Comparison of ENCODE assay signal across 19 cellular contexts in the genomic region with DNA sequence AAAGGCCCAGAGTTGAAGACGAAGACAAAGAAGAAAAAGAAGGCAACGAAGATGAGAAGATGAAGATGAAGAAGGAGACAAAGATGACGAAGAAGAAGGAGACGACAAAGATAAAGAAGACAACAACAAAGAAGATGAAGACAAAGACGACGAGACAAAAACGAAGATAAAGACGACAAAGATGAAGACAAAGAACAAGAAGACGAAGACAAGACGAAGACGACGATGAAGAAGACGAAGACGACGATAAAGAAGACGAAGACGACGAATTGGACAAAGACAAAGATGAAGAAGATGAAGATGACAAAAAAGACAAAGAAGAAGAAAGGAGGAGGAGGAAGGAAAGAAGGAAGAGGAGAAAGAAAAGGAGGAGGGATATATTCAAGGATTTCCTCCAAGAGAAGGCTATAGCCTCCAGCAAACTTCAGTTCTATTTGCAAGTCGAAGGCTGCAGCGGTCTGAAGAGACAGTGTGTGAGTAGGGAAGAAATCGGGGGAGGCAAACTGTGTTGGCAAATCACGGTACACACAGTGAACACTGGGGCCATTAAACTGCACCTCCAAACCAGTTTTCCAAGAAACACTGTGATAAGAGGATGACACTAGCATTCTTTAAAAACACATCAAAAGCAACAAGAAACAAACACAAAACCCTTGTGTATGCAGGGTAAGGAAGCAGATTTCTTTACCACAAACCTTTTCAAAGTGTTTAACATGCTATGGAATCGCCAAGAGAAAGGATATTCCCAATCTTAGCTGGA. TPM values are rescaled to one million over a fixed set of nuclear protein-coding genes. Genes with fewer than 3 reads are reported as not detected.
DNase-seq lines count a peak whose midpoint lies in the region; ATAC-seq, FAIRE-seq and TF ChIP-seq lines count a peak whose summit lies in the region.
"Had no signal": no experiment of that assay in that cellular context is flagged by ENCODE, and none has a peak within 500 bp of the region (broad histone marks: within the 10 kb centered on the region; RNA-seq: fewer than 3 reads in every experiment).

No MANE protein-coding gene starts in this region.

- DNase-seq in activated naive CD4-positive, alpha-beta T cell treated with Interleukin-2 at 50 U/mL for 16 hours, result no peak
- DNase-seq in T-helper 17 cell (no peak), endothelial cell (ENCODE audit: low spot score) (no peak), omental fat pad (ENCODE audit: low spot score) (no peak), RCC 7860 (ENCODE audit: low spot score) (no peak)
- DNase-seq: CD8-positive, alpha-beta T cell; DMS53; EL; GM23248; NCI-H1105; NCI-H2081; NCI-H748 treated with DMSO at 0.1 percent for 48 hours; SHP77 had no signal

- no peaks in the 10 kb centered on the region for H3K27me3 Mint-ChIP-seq in activated naive CD4-positive, alpha-beta T cell treated with anti-CD3 and anti-CD28 coated beads, Interleukin-2, amount 50 U/mL, for 24 hours
- H3K27me3 Mint-ChIP-seq in T-helper 17 cell (no peaks in the 10 kb centered on the region), endothelial cell (ENCODE audit: unreplicated experiment) (peaks cover 10% of the 10 kb centered on the region)
- no peaks in the 10 kb centered on the region for H3K27me3 Mint-ChIP-seq in stimulated activated memory B cell treated with anti-CD40 and anti-IgM and Interleukin-4, amounts not matched to agents 10 μg/mL and 1 μg/mL and 100 μg/mL, for 72 hours

- no peak overlapping the region for H3K4me3 Mint-ChIP-seq in activated naive CD4-positive, alpha-beta T cell treated with anti-CD3 and anti-CD28 coated beads, Interleukin-2, amount 50 U/mL, for 24 hours
- H3K4me3 Mint-ChIP-seq in T-helper 17 cell (no peak overlapping the region), endothelial cell (ENCODE audit: unreplicated experiment) (peak overlapping the region; percentile 7)
- H3K4me3 Mint-ChIP-seq in stimulated activated memory B cell treated with anti-CD40 and anti-IgM and Interleukin-4, amounts not matched to agents 10 μg/mL and 1 μg/mL and 100 μg/mL, for 72 hours, result no peak overlapping the region
- H3K4me3 Mint-ChIP-seq: CD8-positive, alpha-beta T cell had no signal

- TF ChIP-seq CTCF in endothelial cell (IDR thresholded peaks at IDR 0.05; ENCODE audit: unreplicated experiment) (no peak), omental fat pad (IDR thresholded peaks at IDR 0.05) (no peak)

- peaks cover 29% of the 10 kb centered on the region for H3K4me1 Mint-ChIP-seq in activated naive CD4-positive, alpha-beta T cell treated with anti-CD3 and anti-CD28 coated beads, Interleukin-2, amount 50 U/mL, for 24 hours
- peaks cover 25% of the 10 kb centered on the region for H3K4me1 Mint-ChIP-seq in T-helper 17 cell
- H3K4me1 Mint-ChIP-seq in endothelial cell (ENCODE audit: unreplicated experiment), result peaks cover 18% of the 10 kb centered on the region
- H3K4me1 Mint-ChIP-seq in stimulated activated memory B cell treated with anti-CD40 and anti-IgM and Interleukin-4, amounts not matched to agents 10 μg/mL and 1 μg/mL and 100 μg/mL, for 72 hours, result peaks cover 18% of the 10 kb centered on the region

- ATAC-seq in T-helper 17 cell (no peak), omental fat pad (ENCODE audit: low FRiP score) (no peak)
- ATAC-seq in stimulated activated memory B cell treated with anti-CD40 and anti-IgM and Interleukin-4, amounts not matched to agents 10 μg/mL and 1 μg/mL and 100 μg/mL, for 72 hours, result no peak
- ATAC-seq: CD8-positive, alpha-beta T cell had no signal

- H3K27ac Mint-ChIP-seq in activated naive CD4-positive, alpha-beta T cell treated with anti-CD3 and anti-CD28 coated beads, Interleukin-2, amount 50 U/mL, for 24 hours, result peak overlapping the region; percentile 80
- peak overlapping the region; percentile 59 for H3K27ac Mint-ChIP-seq in T-helper 17 cell
- H3K27ac Mint-ChIP-seq in endothelial cell (ENCODE audit: unreplicated experiment), result no peak overlapping the region
- peak overlapping the region; percentile 28 for H3K27ac Mint-ChIP-seq in stimulated activated memory B cell treated with anti-CD40 and anti-IgM and Interleukin-4, amounts not matched to agents 10 μg/mL and 1 μg/mL and 100 μg/mL, for 72 hours

- no peaks in the 10 kb centered on the region for H3K9me3 ChIP-seq in T-helper 17 cell (ENCODE audit: control insufficient read depth, low read length, poor library complexity, severe bottlenecking)
- H3K9me3 ChIP-seq: BLaER1, HAP-1 had no signal

- FAIRE-seq in RCC 7860 (lab: Jason Lieb, UNC), result no peak
- FAIRE-seq: GM12892, GM18507 had no signal

- H3K36me3 Mint-ChIP-seq in activated naive CD4-positive, alpha-beta T cell treated with anti-CD3 and anti-CD28 coated beads, Interleukin-2, amount 50 U/mL, for 24 hours, result peaks cover 38% of the 10 kb centered on the region
- H3K36me3 Mint-ChIP-seq in T-helper 17 cell (ENCODE audit: low read depth) (peaks cover 28% of the 10 kb centered on the region), endothelial cell (ENCODE audit: low read depth, unreplicated experiment) (peaks cover 75% of the 10 kb centered on the region)
- peaks cover 73% of the 10 kb centered on the region for H3K36me3 Mint-ChIP-seq in stimulated activated memory B cell treated with anti-CD40 and anti-IgM and Interleukin-4, amounts not matched to agents 10 μg/mL and 1 μg/mL and 100 μg/mL, for 72 hours

- no peaks in the 10 kb centered on the region for H3K9me3 Mint-ChIP-seq in activated naive CD4-positive, alpha-beta T cell treated with anti-CD3 and anti-CD28 coated beads, Interleukin-2, amount 50 U/mL, for 24 hours
- H3K9me3 Mint-ChIP-seq in endothelial cell (ENCODE audit: unreplicated experiment), result no peaks in the 10 kb centered on the region
- H3K9me3 Mint-ChIP-seq in stimulated activated memory B cell treated with anti-CD40 and anti-IgM and Interleukin-4, amounts not matched to agents 10 μg/mL and 1 μg/mL and 100 μg/mL, for 72 hours, result no peaks in the 10 kb centered on the region
- H3K9me3 Mint-ChIP-seq: CD8-positive, alpha-beta T cell had no signal

RNA-seq across cellular contexts. Expression of gene MARF1, which starts 40.5 kb away (rescaled TPM):
- total RNA-seq in T-helper 17 cell (100 to 1,000 TPM; 159 to 164 TPM), endothelial cell (ENCODE audit: unreplicated experiment) (55.2 TPM), omental fat pad (10 to 100 TPM; 20.7 to 53.9 (median 29.3) TPM)

RNA-seq across cellular contexts. Expression of gene NDE1, which starts 47.6 kb away (rescaled TPM):
- total RNA-seq in T-helper 17 cell, result 100 to 1,000 TPM; 122 to 123 TPM
- total RNA-seq in endothelial cell (ENCODE audit: unreplicated experiment), result 24.1 TPM
- 10 to 100 TPM; 11.9 to 26.2 (median 21.2) TPM for total RNA-seq in omental fat pad
